8 cellular contexts compared by ENCODE assay signal in genomic region chr11:20397281-20397680, GRCh38. TPM values are rescaled to one million over a fixed set of nuclear protein-coding genes. Genes with fewer than 3 reads are reported as not detected.
DNase-seq lines count a peak whose midpoint lies in the region; ATAC-seq and TF ChIP-seq lines count a peak whose summit lies in the region.

No MANE protein-coding gene starts in this region.

- no peaks in the 10 kb centered on the region for H3K4me1 Mint-ChIP-seq in CD14-positive monocyte
- peaks cover 15% of the 10 kb centered on the region for H3K4me1 Mint-ChIP-seq in T-helper 2 cell treated with Interferon-gamma antibody and Interleukin-4, amounts not matched to agents 5 μg/mL and 100 μg/mL, for 36 hours (ENCODE audit: low read depth)
- H3K4me1 Mint-ChIP-seq in stimulated activated memory B cell treated with anti-CD40 and anti-IgM and Interleukin-4, amounts not matched to agents 10 μg/mL and 1 μg/mL and 100 μg/mL, for 72 hours, result peaks cover 12% of the 10 kb centered on the region

- no peak for DNase-seq in CD14-positive monocyte (ENCODE audit: low spot score)
- peak; percentile 23 for DNase-seq in NCI-H1694 (lab: John Stamatoyannopoulos, UW)
- peak; percentile 19 for DNase-seq in T-helper 2 cell treated with Interferon-gamma antibody and Interleukin-4, amounts not matched to agents 5 μg/mL and 100 μg/mL, for 36 hours (ENCODE audit: low spot score)
- DNase-seq in NCI-H774 (lab: John Stamatoyannopoulos, UW), result no peak

- peaks cover 44 to 53% of the 10 kb centered on the region in 2 donors for H3K36me3 Mint-ChIP-seq in CD14-positive monocyte
- H3K36me3 Mint-ChIP-seq in T-helper 2 cell treated with Interferon-gamma antibody and Interleukin-4, amounts not matched to agents 5 μg/mL and 100 μg/mL, for 36 hours (ENCODE audit: low read depth), result peaks cover 34% of the 10 kb centered on the region
- peaks cover 32% of the 10 kb centered on the region for H3K36me3 Mint-ChIP-seq in stimulated activated memory B cell treated with anti-CD40 and anti-IgM and Interleukin-4, amounts not matched to agents 10 μg/mL and 1 μg/mL and 100 μg/mL, for 72 hours

- intact Hi-C loops in CD14-positive monocyte (cut with micrococcal nuclease), result no loop called here

- TF ChIP-seq EP300 in gastroesophageal sphincter (IDR thresholded peaks at IDR 0.05), result no peak

- no peak overlapping the region for H3K27ac ChIP-seq in gastroesophageal sphincter

- no peak overlapping the region for H3K4me3 Mint-ChIP-seq in CD14-positive monocyte
- H3K4me3 Mint-ChIP-seq in T-helper 2 cell treated with Interferon-gamma antibody and Interleukin-4, amounts not matched to agents 5 μg/mL and 100 μg/mL, for 36 hours, result no peak overlapping the region
- no peak overlapping the region for H3K4me3 Mint-ChIP-seq in stimulated activated memory B cell treated with anti-CD40 and anti-IgM and Interleukin-4, amounts not matched to agents 10 μg/mL and 1 μg/mL and 100 μg/mL, for 72 hours

- no peaks in the 10 kb centered on the region for H3K4me1 ChIP-seq in gastroesophageal sphincter

- no peaks in the 10 kb centered on the region for H3K9me3 Mint-ChIP-seq in CD14-positive monocyte
- no peaks in the 10 kb centered on the region for H3K9me3 Mint-ChIP-seq in T-helper 2 cell treated with Interferon-gamma antibody and Interleukin-4, amounts not matched to agents 5 μg/mL and 100 μg/mL, for 36 hours
- H3K9me3 Mint-ChIP-seq in stimulated activated memory B cell treated with anti-CD40 and anti-IgM and Interleukin-4, amounts not matched to agents 10 μg/mL and 1 μg/mL and 100 μg/mL, for 72 hours, result no peaks in the 10 kb centered on the region

- H3K27ac Mint-ChIP-seq in CD14-positive monocyte, result peak overlapping the region in 1 of 7 donors; percentile 38
- H3K27ac Mint-ChIP-seq in T-helper 2 cell treated with Interferon-gamma antibody and Interleukin-4, amounts not matched to agents 5 μg/mL and 100 μg/mL, for 36 hours, result no peak overlapping the region
- H3K27ac Mint-ChIP-seq in stimulated activated memory B cell treated with anti-CD40 and anti-IgM and Interleukin-4, amounts not matched to agents 10 μg/mL and 1 μg/mL and 100 μg/mL, for 72 hours, result no peak overlapping the region

- peaks cover 0 to 86% of the 10 kb centered on the region in 2 donors for H3K36me3 ChIP-seq in gastroesophageal sphincter

- ATAC-seq in GM18502 (IDR thresholded peaks at IDR 0.05; ENCODE audit: poor library complexity, unreplicated experiment) (peak; percentile 90), HG02798 (IDR thresholded peaks at IDR 0.05; ENCODE audit: poor library complexity, unreplicated experiment) (peak; percentile 94), gastroesophageal sphincter (no peak)
- ATAC-seq in stimulated activated memory B cell treated with anti-CD40 and anti-IgM and Interleukin-4, amounts not matched to agents 10 μg/mL and 1 μg/mL and 100 μg/mL, for 72 hours, result peak; percentile 45

- TF ChIP-seq CTCF in CD14-positive monocyte (IDR thresholded peaks at IDR 0.05), result peak; percentile 57
- TF ChIP-seq CTCF in gastroesophageal sphincter (IDR thresholded peaks at IDR 0.05), result peak in 3 of 4 experiments; percentile 6 to 37 (median 23)

- peaks cover 0 to 1% (median 0%) of the 10 kb centered on the region in 3 donors for H3K27me3 Mint-ChIP-seq in CD14-positive monocyte (ENCODE audit: low read depth in 3 of 3)
- H3K27me3 Mint-ChIP-seq in T-helper 2 cell treated with Interferon-gamma antibody and Interleukin-4, amounts not matched to agents 5 μg/mL and 100 μg/mL, for 36 hours (ENCODE audit: low read depth), result no peaks in the 10 kb centered on the region
- H3K27me3 Mint-ChIP-seq in stimulated activated memory B cell treated with anti-CD40 and anti-IgM and Interleukin-4, amounts not matched to agents 10 μg/mL and 1 μg/mL and 100 μg/mL, for 72 hours, result no peaks in the 10 kb centered on the region

- no peaks in the 10 kb centered on the region for H3K27me3 ChIP-seq in gastroesophageal sphincter

- WGBS in gastroesophageal sphincter (ENCODE audit: low coverage in 1 of 2), 2 donors, result 55 to 74% methylated on average over 1 to 2 of the region's 3 CpGs

- no peak for TF ChIP-seq POLR2A in gastroesophageal sphincter (IDR thresholded peaks at IDR 0.05)

- no peak overlapping the region for H3K4me3 ChIP-seq in gastroesophageal sphincter

- no peaks in the 10 kb centered on the region for H3K9me3 ChIP-seq in gastroesophageal sphincter

RNA-seq across cellular contexts. Expression of gene PRMT3, which starts 9.8 kb away (rescaled TPM):
- 1 to 10 TPM; 6.1 to 8.4 TPM for polyA plus RNA-seq in CD14-positive monocyte
- 10 to 100 TPM in 3 of 4 donors, 1 to 10 TPM in 1; 9.9 to 20.9 (median 18.8) TPM for total RNA-seq in gastroesophageal sphincter

RNA-seq across cellular contexts. Expression of gene HTATIP2, which starts 33.8 kb away (rescaled TPM):
- polyA plus RNA-seq in CD14-positive monocyte, result 100 to 1,000 TPM; 102 to 108 TPM
- total RNA-seq in gastroesophageal sphincter, result 10 to 100 TPM; 27.7 to 56.4 (median 49.8) TPM

Comparison
In these comparisons a context has a peak if more than half of its experiments do, and no peak if none do; other contexts are left out.
1. DNase-seq: peak in NCI-H1694 (single experiment) and T-helper 2 cell treated with Interferon-gamma antibody and Interleukin-4, amounts not matched to agents 5 μg/mL and 100 μg/mL, for 36 hours (single experiment); none in CD14-positive monocyte (single experiment) and NCI-H774 (single experiment).